17 cellular contexts compared by ENCODE assay signal in the genomic region with DNA sequence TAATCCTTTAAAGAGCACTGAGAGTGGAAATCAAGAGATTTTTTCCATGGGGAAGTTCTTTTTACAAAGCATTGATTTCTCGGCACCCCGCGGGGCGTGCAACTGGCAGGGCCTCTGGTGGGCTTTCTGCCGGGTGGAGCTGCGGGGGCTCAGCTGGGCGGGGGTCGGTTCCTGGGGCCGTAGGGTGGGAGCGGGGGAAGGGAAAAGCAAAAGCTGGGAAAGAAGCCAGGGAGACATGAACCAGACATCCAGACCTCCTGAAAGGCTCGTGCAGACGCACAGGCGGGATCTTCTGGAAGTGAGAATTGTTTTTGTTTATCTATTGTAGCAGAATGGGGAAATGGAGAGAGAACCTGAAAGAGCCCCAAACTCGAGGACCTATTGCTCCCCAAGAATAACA.
DNase-seq lines count a peak whose midpoint lies in the region; ATAC-seq and TF ChIP-seq lines count a peak whose summit lies in the region.
"Had no signal": no experiment of that assay in that cellular context is flagged by ENCODE, and none has a peak within 500 bp of the region (broad histone marks: within the 10 kb centered on the region; RNA-seq: fewer than 3 reads in every experiment).

No MANE protein-coding gene starts in this region.

- no peak for TF ChIP-seq EP300 in SK-N-SH (IDR thresholded peaks at IDR 0.05; ENCODE audit: borderline replicate concordance in 1 of 2, low read depth in 1 of 2, low read length in 1 of 2)

- POLR2A ChIA-PET in Caco-2 (lab: Charles Lee) (no interaction called here), SK-N-SH (lab: Yijun Ruan, JAX) (no interaction called here)

- ATAC-seq in T-helper 17 cell (no peak), HG02571 (IDR thresholded peaks at IDR 0.05; ENCODE audit: unreplicated experiment) (no peak), GM18520 (IDR thresholded peaks at IDR 0.05; ENCODE audit: unreplicated experiment) (no peak)
- ATAC-seq: sciatic nerve had no signal

- no peaks in the 10 kb centered on the region for H3K36me3 Mint-ChIP-seq in Caco-2 (ENCODE audit: insufficient read depth, unreplicated experiment)
- H3K36me3 Mint-ChIP-seq in T-helper 17 cell (ENCODE audit: low read depth): peaks cover 3% of the 10 kb centered on the region
- H3K36me3 Mint-ChIP-seq: activated naive CD4-positive, alpha-beta T cell treated with anti-CD3 and anti-CD28 coated beads, Interleukin-2, amount 50 U/mL, for 24 hours had no signal

- no peak for TF ChIP-seq RAD21 in SK-N-SH (IDR thresholded peaks at IDR 0.05; ENCODE audit: low read length)

- H3K9me2 ChIP-seq in SK-N-SH: no peaks in the 10 kb centered on the region

- H3K4me1 Mint-ChIP-seq in Caco-2 (ENCODE audit: low read depth, unreplicated experiment): no peaks in the 10 kb centered on the region
- H3K4me1 Mint-ChIP-seq in T-helper 17 cell: peaks cover 2% of the 10 kb centered on the region
- H3K4me1 Mint-ChIP-seq: activated naive CD4-positive, alpha-beta T cell treated with anti-CD3 and anti-CD28 coated beads, Interleukin-2, amount 50 U/mL, for 24 hours; nephron had no signal

- H3K4me2 ChIP-seq in SK-N-SH: no peak overlapping the region

- H3K27me3 Mint-ChIP-seq in Caco-2 (ENCODE audit: insufficient read depth, unreplicated experiment): no peaks in the 10 kb centered on the region
- peaks cover 50% of the 10 kb centered on the region for H3K27me3 Mint-ChIP-seq in T-helper 17 cell

- H3K4me3 ChIP-seq in Caco-2 (ENCODE audit: low read depth, low read length) (no peak overlapping the region), fibroblast of pulmonary artery (replicated peaks; ENCODE audit: low read depth, low read length) (peak overlapping the region; percentile 42), mucosa of stomach (ENCODE audit: low read length) (peak overlapping the region; percentile 23), SK-N-SH (ENCODE audit: low read depth in 2 of 2, low read length in 1 of 2) (no peak overlapping the region; a peak in 1 of 4 replicates)

- BruUV-seq in Caco-2 (replicated peaks; lab: Mats Ljungman, UMichigan): no TSS peak

- H3K9me3 ChIP-seq in Caco-2 (no peaks in the 10 kb centered on the region), T-helper 17 cell (ENCODE audit: control insufficient read depth, low read length, poor library complexity, severe bottlenecking) (no peaks in the 10 kb centered on the region), mucosa of stomach (ENCODE audit: control insufficient read depth, low read length) (no peaks in the 10 kb centered on the region), SK-N-SH (no peaks in the 10 kb centered on the region)

- H3K27me3 ChIP-seq in Caco-2 (replicated peaks; ENCODE audit: control insufficient read depth, insufficient read depth, low read length): no peaks in the 10 kb centered on the region
- H3K27me3 ChIP-seq in mucosa of stomach (ENCODE audit: control insufficient read depth, insufficient read depth, low read length): no peaks in the 10 kb centered on the region
- peaks cover 20% of the 10 kb centered on the region; the same call in 1 of the 2 replicates for H3K27me3 ChIP-seq in SK-N-SH (ENCODE audit: insufficient read depth)

- H3K4me3 Mint-ChIP-seq in Caco-2 (ENCODE audit: unreplicated experiment) (peak overlapping the region; percentile 22), T-helper 17 cell (peak overlapping the region; percentile 31)
- H3K4me3 Mint-ChIP-seq: activated naive CD4-positive, alpha-beta T cell treated with anti-CD3 and anti-CD28 coated beads, Interleukin-2, amount 50 U/mL, for 24 hours; nephron had no signal

- H3K36me3 ChIP-seq in Caco-2 (ENCODE audit: control insufficient read depth, insufficient read depth, low read length) (no peaks in the 10 kb centered on the region), mucosa of stomach (ENCODE audit: control insufficient read depth, insufficient read depth, low read length) (no peaks in the 10 kb centered on the region), SK-N-SH (replicated peaks in 1 of 2; ENCODE audit: control insufficient read depth in 1 of 2, insufficient read depth in 2 of 2, low read length in 1 of 2) (no peaks in the 10 kb centered on the region)

- H3K79me2 ChIP-seq in SK-N-SH (ENCODE audit: insufficient read depth): no peaks in the 10 kb centered on the region

- no peak overlapping the region for H3K27ac ChIP-seq in SK-N-SH (ENCODE audit: low read depth in 2 of 2, low read length in 1 of 2)
- H3K27ac ChIP-seq: RWPE1 had no signal

- CTCF ChIA-PET in Caco-2 (lab: Charles Lee) (no interaction called here), SK-N-SH (lab: Yijun Ruan, JAX) (no interaction called here)

- DNase-seq in Caco-2 (no peak), T-helper 17 cell (no peak), fibroblast of pulmonary artery (ENCODE audit: low read depth) (no peak), SK-N-SH (no peak), AG20443 (ENCODE audit: low spot score) (no peak)
- DNase-seq: activated CD4-positive, alpha-beta T cell treated with anti-CD3 and anti-CD28 coated beads for 4 hours; GDM1; NCI-H2029; stimulated activated CD4-positive, alpha-beta T cell treated with anti-CD3 and anti-CD28 coated beads, Interleukin-2, amount 100 ng/mL, for 48 hours; stimulated activated CD8-positive, alpha-beta memory T cell treated with anti-CD3 and anti-CD28 coated beads, Interleukin-4, amount 100 ng/mL, for 48 hours had no signal

- no peaks in the 10 kb centered on the region for H3K9me3 Mint-ChIP-seq in Caco-2 (ENCODE audit: unreplicated experiment)
- H3K9me3 Mint-ChIP-seq: activated naive CD4-positive, alpha-beta T cell treated with anti-CD3 and anti-CD28 coated beads, Interleukin-2, amount 50 U/mL, for 24 hours had no signal

- no peak for TF ChIP-seq CTCF in Caco-2 (IDR thresholded peaks at IDR 0.05; ENCODE audit: insufficient read depth in 1 of 2, low read depth in 1 of 2, low read length in 1 of 2, severe bottlenecking in 1 of 2, unreplicated experiment in 1 of 2)
- no peak for TF ChIP-seq CTCF in fibroblast of pulmonary artery (IDR thresholded peaks at IDR 0.05; ENCODE audit: low read length, missing control alignments)
- TF ChIP-seq CTCF in SK-N-SH (IDR thresholded peaks at IDR 0.05): no peak

- H3F3A ChIP-seq in SK-N-SH (replicated peaks; ENCODE audit: insufficient read depth): no peaks in the 10 kb centered on the region

- intact Hi-C loops in Caco-2 (cut with micrococcal nuclease; ENCODE audit: unreplicated experiment): no loop called here

- 4% methylated on average over 14 of the region's 14 CpGs for WGBS in SK-N-SH (ENCODE audit: low lambda C conversion rate)

- H4K20me1 ChIP-seq in SK-N-SH (ENCODE audit: insufficient read depth): no peaks in the 10 kb centered on the region

- no peaks in the 10 kb centered on the region for H3K4me1 ChIP-seq in Caco-2
- H3K4me1 ChIP-seq in mucosa of stomach (ENCODE audit: control insufficient read depth, insufficient read depth, low read length): peaks cover 5% of the 10 kb centered on the region
- H3K4me1 ChIP-seq in SK-N-SH (ENCODE audit: control insufficient read depth in 1 of 2, insufficient read depth in 2 of 2, low read depth in 1 of 2, low read length in 1 of 2): no peaks in the 10 kb centered on the region

- H3K27ac Mint-ChIP-seq in Caco-2 (ENCODE audit: unreplicated experiment) (no peak overlapping the region), T-helper 17 cell (no peak overlapping the region)
- H3K27ac Mint-ChIP-seq: activated naive CD4-positive, alpha-beta T cell treated with anti-CD3 and anti-CD28 coated beads, Interleukin-2, amount 50 U/mL, for 24 hours; nephron had no signal

- peak overlapping the region; percentile 64 for H3K9ac ChIP-seq in mucosa of stomach (ENCODE audit: low read length)
- no peak overlapping the region for H3K9ac ChIP-seq in SK-N-SH

- no peak overlapping the region for H2AFZ ChIP-seq in SK-N-SH (ENCODE audit: low read depth)

TF ChIP-seq in SK-N-SH, 30 proteins besides CTCF, POLR2A, EP300 and RAD21:
- no peak for TF ChIP-seq NRF1 (IDR thresholded peaks at IDR 0.05; ENCODE audit: low read depth, low read length)
- no peak for TF ChIP-seq POLR2AphosphoS5 (IDR thresholded peaks at IDR 0.05; ENCODE audit: low read depth, low read length)
- TF ChIP-seq ELF1 (IDR thresholded peaks at IDR 0.05): no peak
- TF ChIP-seq SMC3 (IDR thresholded peaks at IDR 0.05; ENCODE audit: low read depth, low read length): no peak
- no peak for TF ChIP-seq FOXJ3 (CRISPR knock-in tag; IDR thresholded peaks at IDR 0.05)
- no peak for TF ChIP-seq JUND (IDR thresholded peaks at IDR 0.05)

Comparison
In these comparisons a context has a peak if more than half of its experiments do, and no peak if none do; other contexts are left out.
1. H3K4me3 ChIP-seq: peak in fibroblast of pulmonary artery (single experiment) and mucosa of stomach (single experiment); none in Caco-2 (single experiment) and SK-N-SH (0 of 2).